12 cellular contexts compared by ENCODE assay signal in genomic region chr6:6878921-6879585, GRCh38.
DNase-seq lines count a peak whose midpoint lies in the region; ATAC-seq and TF ChIP-seq lines count a peak whose summit lies in the region.
"Had no signal": no experiment of that assay in that cellular context is flagged by ENCODE, and none has a peak within 500 bp of the region (broad histone marks: within the 10 kb centered on the region; RNA-seq: fewer than 3 reads in every experiment).

No MANE protein-coding gene starts in this region.

- peak; percentile 4 for DNase-seq in NCI-H510A treated with DMSO at 0.1 percent for 48 hours (lab: John Stamatoyannopoulos, UW)
- DNase-seq in NCI-H510A (lab: John Stamatoyannopoulos, UW): no peak
- peak; percentile 71 for DNase-seq in MG63
- DNase-seq in transverse colon: peak; percentile 32
- DNase-seq in NCI-H1048 (lab: John Stamatoyannopoulos, UW): no peak
- DNase-seq in foreskin melanocyte: no peak
- DNase-seq: KBM-7; NCI-H2227 treated with DMSO at 0.1 percent for 48 hours; stimulated activated CD4-positive, alpha-beta T cell treated with anti-CD3 and anti-CD28 coated beads, Interleukin-12 subunit alpha, Interleukin-12 subunit beta, amount 100 ng/mL, for 4 hours had no signal

- peak; percentile 86 for ATAC-seq in esophagus mucosa
- no peak for ATAC-seq in GM18858 (IDR thresholded peaks at IDR 0.05; ENCODE audit: unreplicated experiment)

- in situ Hi-C loops in transverse colon (cut with MboI; ENCODE audit: low pct_ligation_motif_present in 1 of 4, low pct_unique_long_range_greater_than_20kb in 1 of 4, low sequenced_read_pairs in 3 of 4): no loop called here

- H3K4me3 ChIP-seq in MG63 (no peak overlapping the region), transverse colon (no peak overlapping the region)

- H3K36me3 ChIP-seq in MG63 (no peaks in the 10 kb centered on the region), transverse colon (no peaks in the 10 kb centered on the region)

- 24% methylated on average over 6 of the region's 6 CpGs; no CpG with 5 or more reads in 1 of the 2 donors for whole genome bisulfite sequencing in transverse colon (ENCODE audit: low coverage in 1 of 2), 2 donors

- no peak for TF ChIP-seq EP300 in transverse colon (IDR thresholded peaks at IDR 0.05; ENCODE audit: low read depth)

- H3K9me3 ChIP-seq in MG63 (peaks cover 4% of the 10 kb centered on the region; the same call in 1 of the 2 replicates), transverse colon (no peaks in the 10 kb centered on the region)

- no peaks in the 10 kb centered on the region for H3K27me3 ChIP-seq in MG63
- no peaks in the 10 kb centered on the region for H3K27me3 ChIP-seq in transverse colon

- peak overlapping the region in 2 of 4 donors; percentile 19 to 59 for H3K27ac ChIP-seq in transverse colon
- H3K27ac ChIP-seq: 22Rv1 had no signal

- intact Hi-C loops in transverse colon (cut with DNase I; ENCODE audit: low total_unique reads): no loop called here

- TF ChIP-seq POLR2A in transverse colon (IDR thresholded peaks at IDR 0.05): no peak

- peaks cover 0 to 16% (median 4%) of the 10 kb centered on the region in 4 donors for H3K4me1 ChIP-seq in transverse colon

- TF ChIP-seq CTCF in transverse colon (IDR thresholded peaks at IDR 0.05): no peak

Comparison
In these comparisons a context has a peak if more than half of its experiments do, and no peak if none do; other contexts are left out.
1. DNase-seq: peak in NCI-H510A treated with DMSO at 0.1 percent for 48 hours (single experiment), MG63 (single experiment) and transverse colon (single experiment); none in NCI-H510A (single experiment), NCI-H1048 (single experiment) and foreskin melanocyte (single experiment).